1 cellular context compared by ENCODE assay signal in genomic region chr16:88857728-88858339, GRCh38.
TF ChIP-seq lines count a peak whose summit lies in the region.

No MANE protein-coding gene starts in this region.

TF ChIP-seq in neural cell, 6 proteins besides CTCF, POLR2A, EP300 and RAD21 (continued from another document):
- no peak for TF ChIP-seq EZH2 (IDR thresholded peaks at IDR 0.05; ENCODE audit: borderline replicate concordance, insufficient read depth, low read length, poor library complexity, severe bottlenecking)
